In genomic region chr2:42927334-42928160, GRCh38 we compare ENCODE assay signal across 13 cellular contexts.
DNase-seq lines count a peak whose midpoint lies in the region; ATAC-seq lines count a peak whose summit lies in the region.
"Had no signal": no experiment of that assay in that cellular context is flagged by ENCODE, and none has a peak within 500 bp of the region (broad histone marks: within the 10 kb centered on the region; RNA-seq: fewer than 3 reads in every experiment).

No MANE protein-coding gene starts in this region.

- intact Hi-C loops in left ventricle myocardium superior (cut with micrococcal nuclease), result no loop called here

- H3K4me3 Mint-ChIP-seq in activated naive CD8-positive, alpha-beta T cell treated with anti-CD3 and anti-CD28 coated beads for 36 hours, result no peak overlapping the region
- H3K4me3 Mint-ChIP-seq: natural killer cell had no signal

- no peaks in the 10 kb centered on the region for H3K9me3 Mint-ChIP-seq in activated naive CD8-positive, alpha-beta T cell treated with anti-CD3 and anti-CD28 coated beads for 36 hours
- H3K9me3 Mint-ChIP-seq: natural killer cell had no signal

- DNase-seq in GDM1 (lab: John Stamatoyannopoulos, UW) (peak; percentile 75), SJCRH30 (no peak), left ventricle myocardium superior (peak; percentile 65), renal cortical epithelial cell (ENCODE audit: low read depth) (peak; percentile 61), NCI-H446 treated with DMSO at 0.1 percent for 48 hours (lab: John Stamatoyannopoulos, UW) (no peak)
- no peak for DNase-seq in activated naive CD8-positive, alpha-beta T cell treated with anti-CD3 and anti-CD28 coated beads for 36 hours
- DNase-seq in stimulated activated naive CD4-positive, alpha-beta T cell treated with Interleukin-2 at 50 U/mL for 16 hours (lab: John Stamatoyannopoulos, UW), result no peak
- DNase-seq: activated gamma-delta T cell, DMS79 treated with DMSO at 0.1 percent for 48 hours, natural killer cell, NCI-H2171 had no signal

- H3K27ac Mint-ChIP-seq in activated naive CD8-positive, alpha-beta T cell treated with anti-CD3 and anti-CD28 coated beads for 36 hours, result no peak overlapping the region
- H3K27ac Mint-ChIP-seq: natural killer cell had no signal

- no peaks in the 10 kb centered on the region for H3K36me3 Mint-ChIP-seq in activated naive CD8-positive, alpha-beta T cell treated with anti-CD3 and anti-CD28 coated beads for 36 hours
- H3K36me3 Mint-ChIP-seq: natural killer cell had no signal

- peaks cover 95% of the 10 kb centered on the region for H3K4me1 ChIP-seq in SJCRH30

- ATAC-seq in left ventricle myocardium superior (peak; percentile 32), GM21576 (IDR thresholded peaks at IDR 0.05; ENCODE audit: unreplicated experiment) (no peak)
- ATAC-seq: esophagus mucosa, natural killer cell had no signal

- no peaks in the 10 kb centered on the region for H3K27me3 Mint-ChIP-seq in activated naive CD8-positive, alpha-beta T cell treated with anti-CD3 and anti-CD28 coated beads for 36 hours

- no peaks in the 10 kb centered on the region for H3K9me3 ChIP-seq in SJCRH30 (replicated peaks)

- peaks cover 2% of the 10 kb centered on the region for H3K4me1 Mint-ChIP-seq in activated naive CD8-positive, alpha-beta T cell treated with anti-CD3 and anti-CD28 coated beads for 36 hours
- H3K4me1 Mint-ChIP-seq: natural killer cell had no signal

- H3K4me3 ChIP-seq in SJCRH30, result no peak overlapping the region

- peak overlapping the region; percentile 29; the same call in 1 of the 2 replicates for H3K27ac ChIP-seq in SJCRH30

- no peaks in the 10 kb centered on the region for H3K27me3 ChIP-seq in SJCRH30

- no peaks in the 10 kb centered on the region for H3K36me3 ChIP-seq in SJCRH30

Comparison
In these comparisons a context has a peak if more than half of its experiments do, and no peak if none do; other contexts are left out.
1. DNase-seq: peak in GDM1 (single experiment), left ventricle myocardium superior (single experiment) and renal cortical epithelial cell (single experiment); none in SJCRH30 (0 of 2), activated naive CD8-positive, alpha-beta T cell treated with anti-CD3 and anti-CD28 coated beads for 36 hours (single experiment), NCI-H446 treated with DMSO at 0.1 percent for 48 hours (single experiment) and stimulated activated naive CD4-positive, alpha-beta T cell treated with Interleukin-2 at 50 U/mL for 16 hours (single experiment).